Comparison of ENCODE assay signal across 12 cellular contexts in genomic region chr12:103462675-103463074, GRCh38. TPM values are rescaled to one million over a fixed set of nuclear protein-coding genes. Genes with fewer than 3 reads are reported as not detected.
DNase-seq lines count a peak whose midpoint lies in the region; ATAC-seq and TF ChIP-seq lines count a peak whose summit lies in the region.
"Had no signal": no experiment of that assay in that cellular context is flagged by ENCODE, and none has a peak within 500 bp of the region (broad histone marks: within the 10 kb centered on the region; RNA-seq: fewer than 3 reads in every experiment).

No MANE protein-coding gene starts in this region.

- no peak overlapping the region for H2AK5ac ChIP-seq in mesendoderm (ENCODE audit: low read length)

- H2BK120ac ChIP-seq in mesendoderm (ENCODE audit: low read depth, low read length): no peak overlapping the region

- intact Hi-C loops in adrenal gland (cut with DNase I): no loop called here
- intact Hi-C loops in Right ventricle myocardium inferior (cut with DNase I): no loop called here

- H3K36me3 ChIP-seq in adrenal gland (replicated peaks in 1 of 2) (no peaks in the 10 kb centered on the region), mesendoderm (ENCODE audit: control insufficient read depth, insufficient read depth, low read length) (no peaks in the 10 kb centered on the region)
- H3K36me3 ChIP-seq: ovary, stomach had no signal

- H3K56ac ChIP-seq in mesendoderm (ENCODE audit: low read length): no peak overlapping the region

- H3K23ac ChIP-seq in mesendoderm (ENCODE audit: low read length): no peak overlapping the region

- no peak overlapping the region for H4K5ac ChIP-seq in mesendoderm (ENCODE audit: low read length)

- no peak for TF ChIP-seq POLR2A in adrenal gland (IDR thresholded peaks at IDR 0.05)

- H4K8ac ChIP-seq in mesendoderm (ENCODE audit: low read depth, low read length): no peak overlapping the region

- no peak overlapping the region for H2BK5ac ChIP-seq in mesendoderm (ENCODE audit: low read length)

- H3K4me3 ChIP-seq in adrenal gland (no peak overlapping the region), mesendoderm (ENCODE audit: low read length) (no peak overlapping the region)
- H3K4me3 ChIP-seq: lung, ovary, stomach had no signal

- H3K27ac ChIP-seq in adrenal gland (no peak overlapping the region), mesendoderm (ENCODE audit: low read depth, low read length) (no peak overlapping the region)
- H3K27ac ChIP-seq: ovary, stomach had no signal

- WGBS in adrenal gland, 4 donors: 66 to 79% (median 71%) methylated on average over 3 of the region's 3 CpGs
- no CpG with 5 or more reads among the region's 3 CpGs for WGBS in mesendoderm (ENCODE audit: extremely low coverage, insufficient coverage, low lambda C conversion rate)

- no peaks in the 10 kb centered on the region for H3K27me3 ChIP-seq in adrenal gland
- H3K27me3 ChIP-seq in mesendoderm (ENCODE audit: insufficient read depth, low read length, poor library complexity): no peaks in the 10 kb centered on the region
- H3K27me3 ChIP-seq: ovary, stomach had no signal

- no peaks in the 10 kb centered on the region for H3K79me1 ChIP-seq in mesendoderm (ENCODE audit: low read length)

- H3K9me3 ChIP-seq in adrenal gland (replicated peaks in 1 of 3): no peaks in the 10 kb centered on the region
- H3K9me3 ChIP-seq: ovary had no signal

- H3K18ac ChIP-seq in mesendoderm (ENCODE audit: low read length): no peak overlapping the region

- no peak overlapping the region for H2BK15ac ChIP-seq in mesendoderm (replicated peaks; ENCODE audit: low read depth)

- TF ChIP-seq CTCF in GM13976 (IDR thresholded peaks at IDR 0.05; ENCODE audit: borderline replicate concordance, control extremely low read depth, extremely low read depth, insufficient read depth, missing control alignments): no peak
- TF ChIP-seq CTCF in adrenal gland (IDR thresholded peaks at IDR 0.05): no peak

- H3K79me2 ChIP-seq in mesendoderm (ENCODE audit: control insufficient read depth, insufficient read depth, low read length): no peaks in the 10 kb centered on the region

- DNase-seq in GM13976 (ENCODE audit: low spot score) (peak; percentile 29), adrenal gland (no peak), Right ventricle myocardium inferior (ENCODE audit: missing footprints) (no peak), mesendoderm (no peak), NOMO-1 treated with DMSO at 0.1 percent for 48 hours (lab: John Stamatoyannopoulos, UW; ENCODE audit: unreplicated experiment) (no peak)
- DNase-seq: NCI-H2171 treated with DMSO at 0.1 percent for 48 hours, ovary, stomach had no signal

- ATAC-seq in GM19395 (IDR thresholded peaks at IDR 0.05; ENCODE audit: unreplicated experiment) (peak; percentile 96), HG02678 (IDR thresholded peaks at IDR 0.05; ENCODE audit: unreplicated experiment) (peak; percentile 96), HG03378 (IDR thresholded peaks at IDR 0.05; ENCODE audit: unreplicated experiment) (peak; percentile 96), Right ventricle myocardium inferior (no peak)

- no peak overlapping the region for H3K9ac ChIP-seq in mesendoderm (ENCODE audit: low read length)

- no peak overlapping the region for H3K4ac ChIP-seq in mesendoderm (ENCODE audit: low read depth, low read length)

- in situ Hi-C loops in GM13976 (cut with MboI; ENCODE audit: low sequenced_read_pairs, unreplicated experiment): no loop called here

- H3K4me1 ChIP-seq in adrenal gland (replicated peaks in 1 of 2): no peaks in the 10 kb centered on the region
- no peaks in the 10 kb centered on the region for H3K4me1 ChIP-seq in mesendoderm (ENCODE audit: control insufficient read depth, low read depth, low read length)
- H3K4me1 ChIP-seq: stomach had no signal

- no peak overlapping the region for H3K4me2 ChIP-seq in mesendoderm (ENCODE audit: low read length)

RNA-seq across cellular contexts. Expression of gene C12orf42, which starts 33.1 kb away (rescaled TPM):
- total RNA-seq in adrenal gland (not detected), Right ventricle myocardium inferior (not detected)
- polyA plus RNA-seq in adrenal gland: under 1 TPM in 1 of 3 donors, not detected in 2; 0.07 TPM
- not detected for polyA plus RNA-seq in mesendoderm (2013, experiment 1 of 2)
- polyA plus RNA-seq in mesendoderm (2013, experiment 2 of 2): 0.04 TPM
- total RNA-seq: lung, ovary, stomach had no signal
- polyA plus RNA-seq: ovary, stomach had no signal
